ENCODE assay signal across 7 cellular contexts in genomic region chr17:48625502-48626201, GRCh38. TPM values are rescaled to one million over a fixed set of nuclear protein-coding genes. Genes with fewer than 3 reads are reported as not detected.
DNase-seq lines count a peak whose midpoint lies in the region; TF ChIP-seq lines count a peak whose summit lies in the region.
"Had no signal": no experiment of that assay in that cellular context is flagged by ENCODE, and none has a peak within 500 bp of the region (broad histone marks: within the 10 kb centered on the region; RNA-seq: fewer than 3 reads in every experiment).

No MANE protein-coding gene starts in this region.

- H3K4me3 ChIP-seq in ACC112 (ENCODE audit: low read depth, low read length) = peak overlapping the region; percentile 52
- peak overlapping the region; percentile 7 for H3K4me3 ChIP-seq in neural progenitor cell

- H3K4me1 ChIP-seq in ACC112 (ENCODE audit: control insufficient read depth, insufficient read depth, low read length, unreplicated experiment) = no peaks in the 10 kb centered on the region
- peaks cover 9% of the 10 kb centered on the region for H3K4me1 ChIP-seq in neural progenitor cell

- H3K4me3 Mint-ChIP-seq in MCF 10A (ENCODE audit: unreplicated experiment) (peak overlapping the region; percentile 72), neural progenitor cell (peak overlapping the region; percentile 67)

- H3K9me3 Mint-ChIP-seq in MCF 10A (ENCODE audit: unreplicated experiment) = no peaks in the 10 kb centered on the region
- peaks cover 13% of the 10 kb centered on the region for H3K9me3 Mint-ChIP-seq in neural progenitor cell

- no peak overlapping the region for H3K27ac Mint-ChIP-seq in MCF 10A (ENCODE audit: low read depth, unreplicated experiment)
- no peak overlapping the region for H3K27ac Mint-ChIP-seq in neural progenitor cell

- H3K9ac ChIP-seq in neural progenitor cell = no peak overlapping the region

- H4K20me1 ChIP-seq in neural progenitor cell (ENCODE audit: low read depth) = peaks cover 99% of the 10 kb centered on the region

- H3K27ac ChIP-seq in ACC112 (ENCODE audit: low read depth, low read length) (no peak overlapping the region), neural progenitor cell (no peak overlapping the region)

- TSS peak; percentile 32 for BruUV-seq in MCF 10A (replicated peaks; lab: Mats Ljungman, UMichigan)

- CTCF ChIA-PET in MCF 10A (lab: Yijun Ruan, JAX) = interaction anchor here (0.6 to 1.7 kb wide), 11 partner anchors 9 to 662 kb away, joined by 3 to 5 read pairs (median 3); no protein-coding TSS in a partner anchor

- DNase-seq in LoVo (ENCODE audit: low spot score) = peak; percentile 70
- peak; percentile 44 for DNase-seq in MCF 10A (ENCODE audit: unreplicated experiment)
- peak; percentile 63 for DNase-seq in neural progenitor cell (ENCODE audit: low spot score)
- no peak for DNase-seq in anterior cingulate cortex (lab: John Stamatoyannopoulos, UW)
- no peak for DNase-seq in epidermal melanocyte (ENCODE audit: insufficient read length, low spot score)

- POLR2A ChIA-PET in MCF 10A (lab: Yijun Ruan, JAX) = interaction anchor here (0.6 to 1.8 kb wide), 8 partner anchors 10 to 574 kb away, joined by 3 to 5 read pairs (median 3); partner anchors contain the start of gene SNF8

- H2AFZ ChIP-seq in ACC112 (ENCODE audit: low read length, unreplicated experiment) (no peak overlapping the region), neural progenitor cell (replicated peaks) (no peak overlapping the region)

- H3K4me2 ChIP-seq in neural progenitor cell = peak overlapping the region; percentile 69

- TF ChIP-seq CTCF in MCF 10A (IDR thresholded peaks at IDR 0.05; ENCODE audit: unreplicated experiment) = no peak
- TF ChIP-seq CTCF in neural progenitor cell (IDR thresholded peaks at IDR 0.05) = no peak

- peaks cover 4% of the 10 kb centered on the region for H3F3A ChIP-seq in neural progenitor cell (ENCODE audit: low read depth)

- no peaks in the 10 kb centered on the region for H3K79me2 ChIP-seq in ACC112 (ENCODE audit: control insufficient read depth, insufficient read depth, low read length, unreplicated experiment)
- H3K79me2 ChIP-seq in neural progenitor cell (ENCODE audit: low read depth) = no peaks in the 10 kb centered on the region

- H3K4me1 Mint-ChIP-seq in MCF 10A (ENCODE audit: insufficient read depth, unreplicated experiment) (peaks cover 6% of the 10 kb centered on the region), neural progenitor cell (peaks cover 6% of the 10 kb centered on the region)

- H3K27me3 ChIP-seq in ACC112 (ENCODE audit: insufficient read depth, low read length) (peaks cover 98% of the 10 kb centered on the region), neural progenitor cell (peaks cover 100% of the 10 kb centered on the region)

- H3K36me3 Mint-ChIP-seq in MCF 10A (ENCODE audit: insufficient read depth, unreplicated experiment) (peaks cover 7% of the 10 kb centered on the region), neural progenitor cell (no peaks in the 10 kb centered on the region)

- H3K27me3 Mint-ChIP-seq in MCF 10A (ENCODE audit: insufficient read depth, unreplicated experiment) (peaks cover 99% of the 10 kb centered on the region), neural progenitor cell (ENCODE audit: insufficient read depth, low read depth) (peaks cover 89% of the 10 kb centered on the region)

- no peaks in the 10 kb centered on the region for H3K9me3 ChIP-seq in neural progenitor cell (ENCODE audit: low read depth)

- intact Hi-C loops in MCF 10A (cut with micrococcal nuclease) = no loop called here

- H3K36me3 ChIP-seq in ACC112 (ENCODE audit: insufficient read depth, low read length) (no peaks in the 10 kb centered on the region), neural progenitor cell (no peaks in the 10 kb centered on the region)

RNA-seq across cellular contexts. Expression of gene HOXB9, which starts 0.5 kb away (rescaled TPM):
- total RNA-seq in MCF 10A (2022) (1.4 and 2.5 TPM in 2 replicates), neural progenitor cell (ENCODE audit: low replicate concordance) (not detected in 2 replicates)
- total RNA-seq: mononuclear cell had no signal

RNA-seq across cellular contexts. Expression of gene HOXB8, which starts 10.6 kb away (rescaled TPM):
- total RNA-seq in MCF 10A (2022) (not detected in 2 replicates), neural progenitor cell (ENCODE audit: low replicate concordance) (not detected in 2 replicates)

RNA-seq across cellular contexts. Expression of gene HOXB7, which starts 14.8 kb away (rescaled TPM):
- total RNA-seq in MCF 10A (2022) (not detected in 2 replicates), neural progenitor cell (ENCODE audit: low replicate concordance) (not detected in 2 replicates)

RNA-seq across cellular contexts. Expression of gene HOXB6, which starts 20.9 kb away (rescaled TPM):
- total RNA-seq in MCF 10A (2022) = 0.37 TPM in 1 of 2 replicates, not detected in the other
- total RNA-seq in neural progenitor cell (ENCODE audit: low replicate concordance) = not detected in 2 replicates
- total RNA-seq: mononuclear cell had no signal

RNA-seq across cellular contexts. Expression of gene HOXB5, which starts 32.1 kb away (rescaled TPM):
- total RNA-seq in MCF 10A (2022) (not detected in 2 replicates), neural progenitor cell (ENCODE audit: low replicate concordance) (not detected in 2 replicates)
- total RNA-seq: mononuclear cell had no signal

Comparison
In these comparisons a context has a peak if more than half of its experiments do, and no peak if none do; other contexts are left out.
1. DNase-seq: peak in LoVo (single experiment), MCF 10A (single experiment) and neural progenitor cell (single experiment); none in anterior cingulate cortex (0 of 58) and epidermal melanocyte (single experiment).